8 cellular contexts compared by ENCODE assay signal in the genomic region with DNA sequence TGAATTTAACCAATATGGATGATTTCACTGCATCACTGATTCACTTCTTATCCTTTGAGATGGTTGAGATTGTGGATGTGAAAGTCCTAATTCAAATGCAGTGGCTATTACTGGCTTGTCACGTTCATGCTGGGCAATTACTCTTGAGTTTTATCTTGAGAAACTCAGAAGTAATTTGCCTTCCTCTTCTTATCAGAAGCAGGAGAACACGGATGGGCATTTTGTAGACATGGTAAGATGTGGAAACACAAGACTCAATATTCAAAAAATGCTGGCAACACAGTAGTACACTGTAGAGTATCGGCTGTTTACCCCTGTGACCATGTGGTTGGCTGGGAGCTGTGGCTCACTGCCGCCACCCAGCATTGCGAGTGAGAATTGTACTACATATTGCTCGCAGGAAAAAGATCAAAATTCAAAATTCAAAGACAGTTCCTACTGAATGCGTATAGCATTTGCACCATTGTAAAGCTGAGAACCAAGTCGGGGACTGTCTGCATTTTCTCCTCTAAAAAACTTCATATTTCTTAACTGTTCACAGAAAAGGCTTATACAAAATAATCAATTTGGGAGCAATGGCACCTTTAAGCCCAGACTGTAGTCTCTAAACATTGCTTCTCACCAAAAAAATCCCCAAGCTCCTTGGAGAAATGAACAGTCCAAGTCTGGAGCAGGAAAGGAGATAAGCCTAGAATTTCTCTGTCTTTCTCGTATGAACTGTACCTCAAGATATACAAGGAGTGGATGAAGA.
DNase-seq lines count a peak whose midpoint lies in the region; ATAC-seq, FAIRE-seq and TF ChIP-seq lines count a peak whose summit lies in the region.

No MANE protein-coding gene starts in this region.

- H3K4me1 ChIP-seq in left ventricle myocardium inferior, result peaks cover 8% of the 10 kb centered on the region
- no peaks in the 10 kb centered on the region for H3K4me1 ChIP-seq in small intestine (ENCODE audit: control insufficient read depth in 2 of 2, insufficient read depth in 1 of 2, low read depth in 1 of 2, low read length in 1 of 2)

- H3K27me3 ChIP-seq in left ventricle myocardium inferior (ENCODE audit: low read depth) (no peaks in the 10 kb centered on the region), small intestine (ENCODE audit: control insufficient read depth in 2 of 2, insufficient read depth in 2 of 2, low read length in 2 of 2) (no peaks in the 10 kb centered on the region)

- H3K4me3 ChIP-seq in left ventricle myocardium inferior, result no peak overlapping the region
- H3K4me3 ChIP-seq in small intestine (ENCODE audit: low read depth in 1 of 2, low read length in 2 of 2), result no peak overlapping the region

- H3K27ac ChIP-seq in left ventricle myocardium inferior (replicated peaks) (no peak overlapping the region), small intestine (ENCODE audit: low read depth in 1 of 2, low read length in 1 of 2) (no peak overlapping the region)

- intact Hi-C loops in left ventricle myocardium inferior (cut with micrococcal nuclease), result loop anchor here (2.0 kb wide), 1 partner anchor 238 kb away; no protein-coding TSS in a partner anchor

- FAIRE-seq in small intestine (lab: Jason Lieb, UNC), result no peak

- peak; percentile 81 for TF ChIP-seq CTCF in left ventricle myocardium inferior (IDR thresholded peaks at IDR 0.05; ENCODE audit: borderline replicate concordance)

- WGBS in small intestine, 3 donors, result 65 to 81% (median 72%) methylated on average over 9 of the region's 9 CpGs

- H3K36me3 ChIP-seq in left ventricle myocardium inferior (no peaks in the 10 kb centered on the region), small intestine (ENCODE audit: control insufficient read depth in 2 of 2, insufficient read depth in 2 of 2, low read length in 2 of 2) (no peaks in the 10 kb centered on the region)

- ATAC-seq in GM18520 (IDR thresholded peaks at IDR 0.05; ENCODE audit: unreplicated experiment) (peak; percentile 85), HG03039 (IDR thresholded peaks at IDR 0.05; ENCODE audit: unreplicated experiment) (peak; percentile 81)

- H3K9me3 ChIP-seq in left ventricle myocardium inferior (replicated peaks) (no peaks in the 10 kb centered on the region), small intestine (ENCODE audit: control insufficient read depth, low read depth) (no peaks in the 10 kb centered on the region)

- DNase-seq in AML-193 (lab: John Stamatoyannopoulos, UW) (peak; percentile 63 to 69), OCI-M1 (lab: John Stamatoyannopoulos, UW) (peak; percentile 88), left ventricle myocardium inferior (peak; percentile 42), small intestine (no peak)
- DNase-seq in activated effector memory CD4-positive, alpha-beta T cell treated with anti-CD3 and anti-CD28 coated beads, Interleukin-2, amount 50 U/mL, for 16 hours, result peak; percentile 81
- peak; percentile 3 to 32 (median 23) for DNase-seq in stimulated activated CD4-positive, alpha-beta T cell treated with anti-CD3 and anti-CD28 coated beads, Interleukin-1b, Interleukin-23, amount 100 ng/mL, for 24 hours (ENCODE audit: low read depth in 4 of 4, low spot score in 1 of 4)
